8 cellular contexts compared by ENCODE assay signal in genomic region chrX:48574270-48575266, GRCh38. TPM values are rescaled to one million over a fixed set of nuclear protein-coding genes. Genes with fewer than 3 reads are reported as not detected.
DNase-seq lines count a peak whose midpoint lies in the region; ATAC-seq and TF ChIP-seq lines count a peak whose summit lies in the region.

TSS of gene RBM3 (plus strand) at chrX:48574484. CDS start at chrX:48575181, 697 bp downstream.

- H3K9ac ChIP-seq in mucosa of rectum (ENCODE audit: low read depth in 1 of 2, low read length in 2 of 2), result peak within 1 kb of the TSS; percentile 89 to 92

- TSS peak; percentile 51 for BruUV-seq in PC-9 (replicated peaks; lab: Mats Ljungman, UMichigan)

- H4K20me1 ChIP-seq in PC-9 (ENCODE audit: insufficient read depth), result no peaks in the 10 kb centered on the region

- H3K4me3 ChIP-seq in PC-9 (peak within 1 kb of the TSS; percentile 66), epithelial cell of proximal tubule (ENCODE audit: low read depth, low read length) (peak within 1 kb of the TSS; percentile 74), mucosa of rectum (ENCODE audit: low read length in 2 of 2) (peak within 1 kb of the TSS; percentile 80 to 86)

- peaks cover 20% of the 10 kb centered on the region for H3K79me2 ChIP-seq in PC-9 (ENCODE audit: low read depth)

- H3K9me2 ChIP-seq in PC-9 (ENCODE audit: insufficient read depth), result no peaks in the 10 kb centered on the region

- TF ChIP-seq CTCF in PC-9 (conservative IDR thresholded peaks at IDR 0.05), result no peak; the same call in 1 of the 2 replicates
- TF ChIP-seq CTCF in epithelial cell of proximal tubule (conservative IDR thresholded peaks at IDR 0.05; ENCODE audit: low read depth, low read length), result peak; percentile 37

- DNase-seq in DMS79 (lab: John Stamatoyannopoulos, UW) (peak; percentile 81), KBM-7 (peak; percentile 98), PC-9 (peak; percentile 67 to 77), epithelial cell of proximal tubule (ENCODE audit: low read depth) (no peak)
- DNase-seq in activated T-cell treated with anti-CD3 and anti-CD28 coated beads, Interleukin-2, amount 50 U/mL, for 1 hour, result peak; percentile 87
- DNase-seq in stimulated activated CD8-positive, alpha-beta memory T cell treated with anti-CD3 and anti-CD28 coated beads, Interleukin-4, amount 100 ng/mL, for 4 hours (ENCODE audit: low read depth in 2 of 2, low spot score in 1 of 2), result peak; percentile 80 to 86

- H3F3A ChIP-seq in PC-9 (ENCODE audit: insufficient read depth, low read depth), result peaks cover 20% of the 10 kb centered on the region; the same call in 1 of the 2 replicates

- CTCF ChIA-PET in PC-9 (lab: Charles Lee), result interaction anchor here (0.5 kb wide), 1 partner anchor 35 kb away, joined by 3 read pairs; the partner anchor contains the start of gene TBC1D25

- peak; percentile 90 for ATAC-seq in GM21619 (IDR thresholded peaks at IDR 0.05; ENCODE audit: unreplicated experiment)

- H3K27ac ChIP-seq in PC-9, result peak within 1 kb of the TSS; percentile 94
- peak within 1 kb of the TSS; percentile 98 for H3K27ac ChIP-seq in mucosa of rectum (ENCODE audit: low read depth in 2 of 2, low read length in 2 of 2)

- in situ Hi-C loops in KBM-7 (cut with MboI; ENCODE audit: low pct_unique_long_range_greater_than_20kb, low sequenced_read_pairs), result no loop called here

- intact Hi-C loops in PC-9 (cut with micrococcal nuclease; ENCODE audit: unreplicated experiment), result no loop called here

- no peaks in the 10 kb centered on the region for H3K27me3 ChIP-seq in PC-9 (ENCODE audit: insufficient read depth, low read depth)
- H3K27me3 ChIP-seq in mucosa of rectum (ENCODE audit: control insufficient read depth in 2 of 2, insufficient read depth in 2 of 2, low read length in 2 of 2), result no peaks in the 10 kb centered on the region

- H3K4me1 ChIP-seq in PC-9 (replicated peaks; ENCODE audit: insufficient read depth) (no peaks in the 10 kb centered on the region), mucosa of rectum (ENCODE audit: control insufficient read depth in 2 of 2, insufficient read depth in 2 of 2, low read length in 2 of 2) (peaks cover 14 to 15% of the 10 kb centered on the region in 2 donors)

- peak within 1 kb of the TSS; percentile 80 for H3K4me2 ChIP-seq in PC-9

- POLR2A ChIA-PET in PC-9 (lab: Charles Lee; ENCODE audit: unreplicated experiment), result interaction anchor here (0.6 to 0.7 kb wide), 2 partner anchors 84 to 580 kb away, joined by 3 read pairs; no protein-coding TSS in a partner anchor

- H3K36me3 ChIP-seq in PC-9 (ENCODE audit: low read depth) (no peaks in the 10 kb centered on the region), mucosa of rectum (ENCODE audit: control insufficient read depth in 2 of 2, insufficient read depth in 2 of 2, low read length in 2 of 2) (peaks cover 26% of the 10 kb centered on the region in 2 donors)

- H2AFZ ChIP-seq in PC-9, result peak within 1 kb of the TSS; percentile 74; the same call in 1 of the 2 replicates

- H3K9me3 ChIP-seq in PC-9 (ENCODE audit: insufficient read depth, low read depth) (no peaks in the 10 kb centered on the region), mucosa of rectum (ENCODE audit: control insufficient read depth in 2 of 2, low read length in 2 of 2) (no peaks in the 10 kb centered on the region)

RNA-seq across cellular contexts. Expression of gene RBM3, which starts in this region (rescaled TPM):
- total RNA-seq in PC-9 (2021), result 120 and 134 TPM in 2 replicates
- 179 and 221 TPM in 2 replicates for total RNA-seq in epithelial cell of proximal tubule
